30 cellular contexts compared by ENCODE assay signal in the genomic region with DNA sequence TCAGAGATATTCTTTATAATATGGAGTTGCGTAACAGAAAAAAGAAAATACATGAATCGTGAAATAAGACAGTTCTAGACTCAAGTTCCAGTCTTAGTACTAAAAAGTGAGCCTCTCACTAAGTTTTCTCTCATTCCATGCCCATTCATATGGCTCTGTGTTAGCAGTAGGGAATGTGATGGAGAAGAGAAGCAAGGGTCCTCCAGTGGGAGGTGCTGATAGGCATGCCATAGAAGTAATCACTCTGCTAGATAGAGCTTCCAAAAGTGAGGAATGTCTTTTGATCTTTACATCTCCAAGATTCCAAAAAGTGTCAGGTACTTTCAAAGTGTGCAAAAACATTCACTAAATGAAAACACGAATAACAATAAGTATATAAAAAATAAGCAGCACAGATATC.
"Had no signal": no experiment of that assay in that cellular context is flagged by ENCODE, and none has a peak within 500 bp of the region (broad histone marks: within the 10 kb centered on the region; RNA-seq: fewer than 3 reads in every experiment).

No MANE protein-coding gene starts in this region.

- H3K9me3 Mint-ChIP-seq: activated naive CD8-positive, alpha-beta T cell treated with anti-CD3 and anti-CD28 coated beads, Interleukin-2, amount 10 ng/mL, durations not matched to agents 7 days and 5 days; nephron progenitor cell had no signal

- H3K4me1 ChIP-seq: gastroesophageal sphincter, lower lobe of right lung, tibial nerve had no signal

- H3K27ac ChIP-seq: coronary artery, epithelial cell of prostate, gastroesophageal sphincter, lower lobe of right lung, tibial nerve had no signal

- ATAC-seq: activated CD4-positive, alpha-beta T cell treated with anti-CD3 and anti-CD28 coated beads for 36 hours; activated T-cell treated with anti-CD3 and anti-CD28 coated beads, Interleukin-2, amount 50 U/mL, for 4 hours; gastroesophageal sphincter; left lobe of liver; lower lobe of right lung; mucosa of descending colon; sciatic nerve; stimulated activated effector memory CD8-positive, alpha-beta T cell treated with anti-CD3 and anti-CD28 coated beads, Interleukin-12 subunit alpha, Interleukin-12 subunit beta, amount 100 ng/mL, for 72 hours; stimulated activated naive CD8-positive, alpha-beta T cell treated with anti-CD3 and anti-CD28 coated beads, Interleukin-15, amount 100 ng/mL, for 72 hours had no signal

- H3K36me3 Mint-ChIP-seq: activated naive CD8-positive, alpha-beta T cell treated with anti-CD3 and anti-CD28 coated beads, Interleukin-2, amount 10 ng/mL, durations not matched to agents 7 days and 5 days; immature natural killer cell; stimulated activated effector memory CD8-positive, alpha-beta T cell treated with anti-CD3 and anti-CD28 coated beads, Interleukin-12 subunit alpha, Interleukin-12 subunit beta, amount 100 ng/mL, for 72 hours had no signal

- H3K9me3 ChIP-seq: lower lobe of right lung, tibial nerve had no signal

- DNase-seq: activated B cell treated with CpG ODN at 0.5 μM for 24 hours; activated CD4-positive, alpha-beta T cell treated with anti-CD3 and anti-CD28 coated beads for 36 hours; activated CD4-positive, alpha-beta T cell treated with anti-CD3 and anti-CD28 coated beads, Interleukin-2, amount 50 U/mL, for 4 hours; activated CD8-positive, alpha-beta memory T cell treated with anti-CD3 and anti-CD28 coated beads for 24 hours; activated CD8-positive, alpha-beta memory T cell treated with anti-CD3 and anti-CD28 coated beads, Interleukin-2, amount 50 U/mL, for 48 hours; activated naive CD4-positive, alpha-beta T cell treated with anti-CD3 and anti-CD28 coated beads for 36 hours; activated naive CD8-positive, alpha-beta T cell treated with anti-CD3 and anti-CD28 coated beads, Interleukin-2, amount 10 ng/mL, durations not matched to agents 7 days and 5 days; activated T-cell treated with anti-CD3 and anti-CD28 coated beads, Interleukin-2, amount 50 U/mL, for 4 hours; amniotic stem cell; cerebellar nuclear complex; head of caudate nucleus; hypothalamus; immature natural killer cell; lower lobe of right lung; mesendoderm; mucosa of descending colon; nephron progenitor cell; occipital lobe; small intestine; stimulated activated CD4-positive, alpha-beta T cell treated with anti-CD3 and anti-CD28 coated beads, Interleukin-2, amount 100 ng/mL, for 24 hours; stimulated activated naive CD8-positive, alpha-beta T cell treated with anti-CD3 and anti-CD28 coated beads, Interleukin-15, amount 100 ng/mL, for 72 hours; T-helper 9 cell had no signal

- H3K27me3 Mint-ChIP-seq: activated B cell treated with CpG ODN at 0.5 μM for 24 hours; activated CD4-positive, alpha-beta T cell treated with anti-CD3 and anti-CD28 coated beads for 36 hours; activated naive CD8-positive, alpha-beta T cell treated with anti-CD3 and anti-CD28 coated beads, Interleukin-2, amount 10 ng/mL, durations not matched to agents 7 days and 5 days; stimulated activated naive CD8-positive, alpha-beta T cell treated with anti-CD3 and anti-CD28 coated beads, Interleukin-15, amount 100 ng/mL, for 72 hours had no signal

- H3K27me3 ChIP-seq: gastroesophageal sphincter, tibial nerve had no signal

- H3K4me1 Mint-ChIP-seq: activated B cell treated with CpG ODN at 0.5 μM for 24 hours; activated CD4-positive, alpha-beta T cell treated with anti-CD3 and anti-CD28 coated beads for 36 hours; activated naive CD8-positive, alpha-beta T cell treated with anti-CD3 and anti-CD28 coated beads, Interleukin-2, amount 10 ng/mL, durations not matched to agents 7 days and 5 days; immature natural killer cell; nephron progenitor cell; stimulated activated effector memory CD8-positive, alpha-beta T cell treated with anti-CD3 and anti-CD28 coated beads, Interleukin-12 subunit alpha, Interleukin-12 subunit beta, amount 100 ng/mL, for 72 hours; stimulated activated naive CD8-positive, alpha-beta T cell treated with anti-CD3 and anti-CD28 coated beads, Interleukin-15, amount 100 ng/mL, for 72 hours had no signal

- H3K4me3 ChIP-seq: coronary artery, gastroesophageal sphincter, lower lobe of right lung, mucosa of descending colon, tibial nerve had no signal

- H3K4me3 Mint-ChIP-seq: activated B cell treated with CpG ODN at 0.5 μM for 24 hours; activated CD4-positive, alpha-beta T cell treated with anti-CD3 and anti-CD28 coated beads for 36 hours; activated naive CD4-positive, alpha-beta T cell treated with anti-CD3 and anti-CD28 coated beads for 36 hours; activated naive CD8-positive, alpha-beta T cell treated with anti-CD3 and anti-CD28 coated beads, Interleukin-2, amount 10 ng/mL, durations not matched to agents 7 days and 5 days; activated T-cell treated with anti-CD3 and anti-CD28 coated beads, Interleukin-2, amount 50 U/mL, for 4 hours; immature natural killer cell; nephron progenitor cell; stimulated activated effector memory CD8-positive, alpha-beta T cell treated with anti-CD3 and anti-CD28 coated beads, Interleukin-12 subunit alpha, Interleukin-12 subunit beta, amount 100 ng/mL, for 72 hours; stimulated activated naive CD8-positive, alpha-beta T cell treated with anti-CD3 and anti-CD28 coated beads, Interleukin-15, amount 100 ng/mL, for 72 hours had no signal

- H3K27ac Mint-ChIP-seq: activated B cell treated with CpG ODN at 0.5 μM for 24 hours; activated CD4-positive, alpha-beta T cell treated with anti-CD3 and anti-CD28 coated beads for 36 hours; activated naive CD4-positive, alpha-beta T cell treated with anti-CD3 and anti-CD28 coated beads for 36 hours; activated naive CD8-positive, alpha-beta T cell treated with anti-CD3 and anti-CD28 coated beads, Interleukin-2, amount 10 ng/mL, durations not matched to agents 7 days and 5 days; activated T-helper 2 cell treated with anti-CD3 and anti-CD28 coated beads, Interferon-gamma antibody, Interleukin-2, Interleukin-4, amounts not matched to agents 10 μg/mL and 5 μg/mL and 100 μg/mL, durations not matched to agents 14 hours and 24 hours and 36 hours; immature natural killer cell; nephron progenitor cell; stimulated activated effector memory CD8-positive, alpha-beta T cell treated with anti-CD3 and anti-CD28 coated beads, Interleukin-12 subunit alpha, Interleukin-12 subunit beta, amount 100 ng/mL, for 72 hours; stimulated activated naive CD8-positive, alpha-beta T cell treated with anti-CD3 and anti-CD28 coated beads, Interleukin-15, amount 100 ng/mL, for 72 hours had no signal

- H3K36me3 ChIP-seq: gastroesophageal sphincter, lower lobe of right lung, tibial nerve had no signal
